30 cellular contexts compared by ENCODE assay signal in genomic region chr9:126733005-126733404, GRCh38.
"Had no signal": no experiment of that assay in that cellular context is flagged by ENCODE, and none has a peak within 500 bp of the region (broad histone marks: within the 10 kb centered on the region; RNA-seq: fewer than 3 reads in every experiment).

No MANE protein-coding gene starts in this region.

- H3K4me3 Mint-ChIP-seq: immature natural killer cell; naive thymus-derived CD8-positive, alpha-beta T cell; nephron progenitor cell; neural progenitor cell; stimulated activated effector memory CD8-positive, alpha-beta T cell treated with anti-CD3 and anti-CD28 coated beads, Interleukin-12 subunit alpha, Interleukin-12 subunit beta, amount 100 ng/mL, for 72 hours; stimulated activated naive CD8-positive, alpha-beta T cell treated with anti-CD3 and anti-CD28 coated beads, Interleukin-15, Interleukin-2, amounts not matched to agents 100 ng/mL and 50 ng/mL, for 24 hours had no signal

- H3K27ac ChIP-seq: left lung, lower lobe of right lung, neural progenitor cell, neutrophil, parathyroid adenoma, psoas muscle, skin epidermis, suprapubic skin, thoracic aorta, tibial artery, uterus had no signal

- H3K4me2 ChIP-seq: neural progenitor cell had no signal

- H3K27ac Mint-ChIP-seq: immature natural killer cell; nephron progenitor cell; neural progenitor cell; stimulated activated effector memory CD8-positive, alpha-beta T cell treated with anti-CD3 and anti-CD28 coated beads, Interleukin-12 subunit alpha, Interleukin-12 subunit beta, amount 100 ng/mL, for 72 hours; stimulated activated naive CD8-positive, alpha-beta T cell treated with anti-CD3 and anti-CD28 coated beads, Interleukin-15, Interleukin-2, amounts not matched to agents 100 ng/mL and 50 ng/mL, for 24 hours had no signal

- H3K9ac ChIP-seq: neural progenitor cell, parathyroid adenoma had no signal

- FAIRE-seq: islet of Langerhans, kidney had no signal

- H3K4me1 ChIP-seq: left lung, lower lobe of right lung, neural progenitor cell, parathyroid adenoma, psoas muscle, suprapubic skin, tibial artery, uterus had no signal

- H3K79me2 ChIP-seq: parathyroid adenoma had no signal

- H2AFZ ChIP-seq: neural progenitor cell, parathyroid adenoma had no signal

- DNase-seq: hypothalamus; immature natural killer cell; kidney; left colon; left lung; lower lobe of right lung; mammary epithelial cell; mesenchymal stem cell; nephron progenitor cell; occipital lobe; psoas muscle; stimulated activated CD4-positive, alpha-beta T cell treated with anti-CD3 and anti-CD28 coated beads, Interleukin-12 subunit alpha, Interleukin-12 subunit beta, amount 100 ng/mL, for 4 hours; stimulated activated CD4-positive, alpha-beta T cell treated with anti-CD3 and anti-CD28 coated beads, Interleukin-15, amount 100 ng/mL, for 24 hours; stimulated activated CD4-positive, alpha-beta T cell treated with anti-CD3 and anti-CD28 coated beads, Interleukin-2, amount 100 ng/mL, for 24 hours; stimulated activated CD4-positive, alpha-beta T cell treated with anti-CD3 and anti-CD28 coated beads, Interleukin-4, amount 100 ng/mL, for 24 hours; stimulated activated naive CD4-positive, alpha-beta T cell; tibial artery; trophoblast cell; uterus had no signal

- H3K9me3 ChIP-seq: neutrophil had no signal

- H3K4me3 ChIP-seq: left lung, lower lobe of right lung, neural progenitor cell, psoas muscle, skin epidermis, suprapubic skin, thoracic aorta, tibial artery, uterus had no signal

- H3K36me3 Mint-ChIP-seq: neural progenitor cell; stimulated activated effector memory CD8-positive, alpha-beta T cell treated with anti-CD3 and anti-CD28 coated beads, Interleukin-12 subunit alpha, Interleukin-12 subunit beta, amount 100 ng/mL, for 72 hours had no signal

- ATAC-seq: left colon; left lung; lower lobe of right lung; naive thymus-derived CD8-positive, alpha-beta T cell; psoas muscle; sciatic nerve; stimulated activated effector memory CD8-positive, alpha-beta T cell treated with anti-CD3 and anti-CD28 coated beads, Interleukin-12 subunit alpha, Interleukin-12 subunit beta, amount 100 ng/mL, for 72 hours had no signal

- H3K27me3 ChIP-seq: suprapubic skin had no signal

- H3K36me3 ChIP-seq: left lung, lower lobe of right lung, neural progenitor cell, neutrophil, suprapubic skin, thoracic aorta, tibial artery, uterus had no signal

- H3K4me1 Mint-ChIP-seq: immature natural killer cell; naive thymus-derived CD8-positive, alpha-beta T cell; nephron progenitor cell; neural progenitor cell; stimulated activated effector memory CD8-positive, alpha-beta T cell treated with anti-CD3 and anti-CD28 coated beads, Interleukin-12 subunit alpha, Interleukin-12 subunit beta, amount 100 ng/mL, for 72 hours had no signal
